8 cellular contexts compared by ENCODE assay signal in genomic region chr10:104340099-104340594, GRCh38. TPM values are rescaled to one million over a fixed set of nuclear protein-coding genes. Genes with fewer than 3 reads are reported as not detected.
DNase-seq lines count a peak whose midpoint lies in the region; ATAC-seq and TF ChIP-seq lines count a peak whose summit lies in the region.

No MANE protein-coding gene starts in this region.

- peaks cover 18% of the 10 kb centered on the region for H4K20me1 ChIP-seq in BLaER1

- no peak overlapping the region for H3K27ac ChIP-seq in BLaER1

- TF ChIP-seq CTCF in endothelial cell (IDR thresholded peaks at IDR 0.05; ENCODE audit: unreplicated experiment) (no peak), nephron (IDR thresholded peaks at IDR 0.05; ENCODE audit: unreplicated experiment in 3 of 3) (no peak)

- H3K4me3 ChIP-seq in BLaER1: no peak overlapping the region

- H3K36me3 Mint-ChIP-seq in endothelial cell (ENCODE audit: low read depth, unreplicated experiment) (peaks cover 4% of the 10 kb centered on the region), nephron (ENCODE audit: low read depth) (no peaks in the 10 kb centered on the region), T-helper 17 cell (ENCODE audit: low read depth) (no peaks in the 10 kb centered on the region)

- H3K9me3 Mint-ChIP-seq in endothelial cell (ENCODE audit: unreplicated experiment) (no peaks in the 10 kb centered on the region), nephron (no peaks in the 10 kb centered on the region)

- H3K4me1 Mint-ChIP-seq in endothelial cell (ENCODE audit: unreplicated experiment) (peaks cover 32% of the 10 kb centered on the region), nephron (peaks cover 30% of the 10 kb centered on the region), T-helper 17 cell (peaks cover 30% of the 10 kb centered on the region)

- ATAC-seq in T-helper 17 cell: no peak
- no peak for ATAC-seq in HG03045 (IDR thresholded peaks at IDR 0.05; ENCODE audit: unreplicated experiment)
- no peak for ATAC-seq in HG03354 (IDR thresholded peaks at IDR 0.05; ENCODE audit: poor library complexity, severe bottlenecking, unreplicated experiment)

- DNase-seq in OCI-M1 (lab: John Stamatoyannopoulos, UW) (peak; percentile 95), endothelial cell (ENCODE audit: low spot score) (no peak), T-helper 17 cell (no peak), NCI-H1092 treated with DMSO at 0.1 percent for 48 hours (lab: John Stamatoyannopoulos, UW) (no peak)

- no peak overlapping the region for H3K9ac ChIP-seq in BLaER1

- H3K9me3 ChIP-seq in BLaER1: no peaks in the 10 kb centered on the region
- no peaks in the 10 kb centered on the region for H3K9me3 ChIP-seq in T-helper 17 cell (ENCODE audit: control insufficient read depth, low read length, poor library complexity, severe bottlenecking)

- 0 out of 2 replicates have a peak, but pooled peaks cover 3% of the 10 kb centered on the region for H3K27me3 ChIP-seq in BLaER1

- H3K4me2 ChIP-seq in BLaER1: peak overlapping the region; percentile 92

- H3K4me3 Mint-ChIP-seq in endothelial cell (ENCODE audit: unreplicated experiment) (no peak overlapping the region), nephron (peak overlapping the region; percentile 93 to 96 (median 96)), T-helper 17 cell (no peak overlapping the region)

- H3K4me1 ChIP-seq in BLaER1: peaks cover 38% of the 10 kb centered on the region

- H3K27ac Mint-ChIP-seq in endothelial cell (ENCODE audit: unreplicated experiment): peak overlapping the region; percentile 22
- H3K27ac Mint-ChIP-seq in nephron: peak overlapping the region; percentile 97 to 100 (median 99)
- no peak overlapping the region for H3K27ac Mint-ChIP-seq in T-helper 17 cell

- H3K36me3 ChIP-seq in BLaER1: peaks cover 4% of the 10 kb centered on the region; the same call in 1 of the 2 replicates

- H3K27me3 Mint-ChIP-seq in endothelial cell (ENCODE audit: unreplicated experiment) (peaks cover 8% of the 10 kb centered on the region), nephron (ENCODE audit: low read depth) (peaks cover 4% of the 10 kb centered on the region), T-helper 17 cell (peaks cover 5% of the 10 kb centered on the region)

RNA-seq across cellular contexts. Expression of gene ITPRIP, which starts 1.9 kb away (rescaled TPM):
- 16.3 TPM for total RNA-seq in endothelial cell (ENCODE audit: unreplicated experiment)
- total RNA-seq in T-helper 17 cell: 10 to 100 TPM; 30.6 to 47.1 TPM

RNA-seq across cellular contexts. Expression of gene CFAP58, which starts 13.5 kb away (rescaled TPM):
- 0.28 TPM for total RNA-seq in endothelial cell (ENCODE audit: unreplicated experiment)
- total RNA-seq in T-helper 17 cell: not detected

Comparison
In these comparisons a context has a peak if more than half of its experiments do, and no peak if none do; other contexts are left out.
1. H3K4me3 Mint-ChIP-seq: peak in nephron (3 of 3); none in endothelial cell (single experiment) and T-helper 17 cell (single experiment).